Comparison of ENCODE assay signal across 8 cellular contexts in the genomic region with DNA sequence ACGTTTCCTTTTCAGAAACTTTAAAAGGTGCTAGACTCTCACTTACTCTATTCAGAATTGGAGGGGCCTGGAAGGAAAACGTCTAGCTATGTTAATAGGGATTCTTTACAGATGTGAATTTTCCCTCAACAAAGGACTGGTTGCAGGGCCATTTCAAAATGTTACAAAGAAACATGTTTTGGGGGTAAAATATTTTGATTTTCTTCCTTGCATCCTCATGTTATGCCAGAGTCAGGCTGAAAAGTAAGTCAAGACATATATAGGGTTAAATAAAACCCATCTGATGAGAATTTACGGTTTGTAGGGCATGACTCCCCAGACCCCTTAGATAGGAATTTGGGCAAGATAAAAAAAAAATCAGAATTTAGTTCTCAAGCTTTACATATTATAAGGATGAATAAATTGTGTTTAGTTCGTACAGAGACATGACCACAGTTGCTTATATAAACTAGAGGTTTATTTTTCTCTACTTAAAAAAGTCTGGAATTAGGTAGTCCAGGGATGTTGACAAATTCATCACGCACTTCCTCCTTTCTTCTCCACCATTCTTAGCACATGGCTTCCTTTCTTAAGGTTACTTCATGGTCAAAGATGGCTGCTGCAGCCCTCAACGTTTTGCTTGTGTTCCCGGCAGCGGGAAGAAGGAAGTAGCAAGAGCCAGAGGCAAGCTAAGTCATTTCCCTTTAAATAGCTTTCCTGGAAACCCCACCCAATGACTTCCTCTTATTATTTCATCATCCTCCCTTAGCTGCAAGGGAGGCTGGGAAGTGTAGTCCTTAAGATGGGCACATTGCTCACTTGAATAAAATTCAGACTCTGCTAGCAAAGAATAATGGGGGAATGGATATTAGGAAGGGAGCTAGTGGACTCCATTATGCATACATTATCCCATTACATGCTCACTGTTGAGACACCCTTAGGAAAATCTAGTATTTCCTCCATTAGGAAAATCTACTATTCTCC. TPM values are rescaled to one million over a fixed set of nuclear protein-coding genes. Genes with fewer than 3 reads are reported as not detected.
DNase-seq lines count a peak whose midpoint lies in the region; ATAC-seq and TF ChIP-seq lines count a peak whose summit lies in the region.
"Not testable (repeated sequence)": the region's sequence is repeated elsewhere in the genome, so short reads cannot be mapped to it uniquely, and the experiment has no call there.

No MANE protein-coding gene starts in this region.

- H3K27ac ChIP-seq in HUES64 (ENCODE audit: low read depth, low read length) = peak overlapping the region; percentile 25; the same call in 1 of the 2 replicates

- peak overlapping the region; percentile 86 for H3K27ac Mint-ChIP-seq in activated CD4-positive, alpha-beta T cell treated with anti-CD3 and anti-CD28 coated beads, Interleukin-2, amount 10 ng/mL, durations not matched to agents 24 days and 14 days
- H3K27ac Mint-ChIP-seq in dendritic cell treated with granulocyte-macrophage colony-stimulating factor and Interleukin-4, amounts not matched to agents 40 ng/mL and 50 ng/mL, for 4 days = peak overlapping the region; percentile 82

- peaks cover 27% of the 10 kb centered on the region for H3K4me1 Mint-ChIP-seq in activated CD4-positive, alpha-beta T cell treated with anti-CD3 and anti-CD28 coated beads, Interleukin-2, amount 10 ng/mL, durations not matched to agents 24 days and 14 days
- peaks cover 35% of the 10 kb centered on the region for H3K4me1 Mint-ChIP-seq in dendritic cell treated with granulocyte-macrophage colony-stimulating factor and Interleukin-4, amounts not matched to agents 40 ng/mL and 50 ng/mL, for 4 days (ENCODE audit: low read depth)

- not testable (repeated sequence) for H3K36me3 ChIP-seq in HUES64 (ENCODE audit: insufficient read depth, low read length); kidney epithelial cell (ENCODE audit: control insufficient read depth, insufficient read depth, low read length)

- not testable (repeated sequence) for H3K9me3 ChIP-seq in HUES64 (ENCODE audit: insufficient read depth, low read depth, low read length)

- 80% methylated on average over 6 of the region's 8 CpGs for WGBS in HUES64

- H3K27me3 Mint-ChIP-seq in activated CD4-positive, alpha-beta T cell treated with anti-CD3 and anti-CD28 coated beads, Interleukin-2, amount 10 ng/mL, durations not matched to agents 24 days and 14 days; dendritic cell treated with granulocyte-macrophage colony-stimulating factor and Interleukin-4, amounts not matched to agents 40 ng/mL and 50 ng/mL, for 4 days: not testable (repeated sequence)

- peaks cover 13% of the 10 kb centered on the region for H3K9me3 Mint-ChIP-seq in activated CD4-positive, alpha-beta T cell treated with anti-CD3 and anti-CD28 coated beads, Interleukin-2, amount 10 ng/mL, durations not matched to agents 24 days and 14 days
- H3K9me3 Mint-ChIP-seq in dendritic cell treated with granulocyte-macrophage colony-stimulating factor and Interleukin-4, amounts not matched to agents 40 ng/mL and 50 ng/mL, for 4 days = not testable (repeated sequence)

- not testable (repeated sequence) for H3K9ac ChIP-seq in HUES64 (ENCODE audit: low read depth, low read length)

- not testable (repeated sequence) for TF ChIP-seq CTCF in kidney epithelial cell (IDR thresholded peaks at IDR 0.05; ENCODE audit: insufficient read depth, low read length, poor library complexity, severe bottlenecking)

- peaks cover 15% of the 10 kb centered on the region for H3K36me3 Mint-ChIP-seq in activated CD4-positive, alpha-beta T cell treated with anti-CD3 and anti-CD28 coated beads, Interleukin-2, amount 10 ng/mL, durations not matched to agents 24 days and 14 days (ENCODE audit: low read depth)
- not testable (repeated sequence) for H3K36me3 Mint-ChIP-seq in dendritic cell treated with granulocyte-macrophage colony-stimulating factor and Interleukin-4, amounts not matched to agents 40 ng/mL and 50 ng/mL, for 4 days (ENCODE audit: low read depth)

- not testable (repeated sequence) for H3K4me3 ChIP-seq in HUES64 (ENCODE audit: low read length); kidney epithelial cell (ENCODE audit: low read depth, low read length)

- intact Hi-C loops in activated CD4-positive, alpha-beta T cell treated with anti-CD3 and anti-CD28 coated beads, Interleukin-2, amount 10 ng/mL, durations not matched to agents 24 days and 14 days (cut with micrococcal nuclease) = loop anchor here (1.0 kb wide), 3 partner anchors 10 to 32 kb away; a partner anchor contains a TSS
- intact Hi-C loops in dendritic cell treated with granulocyte-macrophage colony-stimulating factor and Interleukin-4, amounts not matched to agents 40 ng/mL and 50 ng/mL, for 4 days (cut with micrococcal nuclease) = loop anchor here (1.0 kb wide), 2 partner anchors 13 to 30 kb away; a partner anchor contains a TSS

- ATAC-seq in GM21423 (IDR thresholded peaks at IDR 0.05; ENCODE audit: unreplicated experiment) = peak; percentile 76

- not testable (repeated sequence) for H3K4me1 ChIP-seq in HUES64 (ENCODE audit: insufficient read depth, low read length)

- H3K4me3 Mint-ChIP-seq in activated CD4-positive, alpha-beta T cell treated with anti-CD3 and anti-CD28 coated beads, Interleukin-2, amount 10 ng/mL, durations not matched to agents 24 days and 14 days = peak overlapping the region; percentile 28
- H3K4me3 Mint-ChIP-seq in dendritic cell treated with granulocyte-macrophage colony-stimulating factor and Interleukin-4, amounts not matched to agents 40 ng/mL and 50 ng/mL, for 4 days = not testable (repeated sequence)

- H3K27me3 ChIP-seq in HUES64 (ENCODE audit: insufficient read depth, low read length); kidney epithelial cell (ENCODE audit: control insufficient read depth, insufficient read depth, low read length): not testable (repeated sequence)

- DNase-seq in COLO668 (lab: John Stamatoyannopoulos, UW; ENCODE audit: unreplicated experiment) = peak; percentile 7
- DNase-seq in OCI-M1 (lab: John Stamatoyannopoulos, UW) = peak; percentile 97
- DNase-seq in activated CD4-positive, alpha-beta T cell treated with anti-CD3 and anti-CD28 coated beads, Interleukin-2, amount 10 ng/mL, durations not matched to agents 24 days and 14 days = peak; percentile 90
- DNase-seq in kidney epithelial cell (ENCODE audit: low read depth) = peak; percentile 47
- peak; percentile 30 for DNase-seq in stimulated activated CD8-positive, alpha-beta memory T cell treated with anti-CD3 and anti-CD28 coated beads, Interleukin-4, amount 100 ng/mL, for 24 hours (ENCODE audit: low read depth)

RNA-seq across cellular contexts. Expression of a gene that starts 12.7 kb away (rescaled TPM):
- polyA plus RNA-seq in HUES64 (2013, experiment 1 of 2) = 29.9 TPM
- polyA plus RNA-seq in HUES64 (2013, experiment 2 of 2) = 27.1 TPM
- total RNA-seq in activated CD4-positive, alpha-beta T cell treated with anti-CD3 and anti-CD28 coated beads, Interleukin-2, amount 10 ng/mL, durations not matched to agents 24 days and 14 days = 53.4 and 54.2 TPM in 2 replicates
- 75.3 and 78.2 TPM in 2 replicates for total RNA-seq in kidney epithelial cell

Comparison
In these comparisons a context has a peak if more than half of its experiments do, and no peak if none do; other contexts are left out.
1. DNase-seq: peak in every context shown above with its lines; median percentile 97 in OCI-M1; 90 in activated CD4-positive, alpha-beta T cell treated with anti-CD3 and anti-CD28 coated beads, Interleukin-2, amount 10 ng/mL, durations not matched to agents 24 days and 14 days; 47 in kidney epithelial cell; 30 in stimulated activated CD8-positive, alpha-beta memory T cell treated with anti-CD3 and anti-CD28 coated beads, Interleukin-4, amount 100 ng/mL, for 24 hours; 7 in COLO668.